8 cellular contexts compared by ENCODE assay signal in the genomic region with DNA sequence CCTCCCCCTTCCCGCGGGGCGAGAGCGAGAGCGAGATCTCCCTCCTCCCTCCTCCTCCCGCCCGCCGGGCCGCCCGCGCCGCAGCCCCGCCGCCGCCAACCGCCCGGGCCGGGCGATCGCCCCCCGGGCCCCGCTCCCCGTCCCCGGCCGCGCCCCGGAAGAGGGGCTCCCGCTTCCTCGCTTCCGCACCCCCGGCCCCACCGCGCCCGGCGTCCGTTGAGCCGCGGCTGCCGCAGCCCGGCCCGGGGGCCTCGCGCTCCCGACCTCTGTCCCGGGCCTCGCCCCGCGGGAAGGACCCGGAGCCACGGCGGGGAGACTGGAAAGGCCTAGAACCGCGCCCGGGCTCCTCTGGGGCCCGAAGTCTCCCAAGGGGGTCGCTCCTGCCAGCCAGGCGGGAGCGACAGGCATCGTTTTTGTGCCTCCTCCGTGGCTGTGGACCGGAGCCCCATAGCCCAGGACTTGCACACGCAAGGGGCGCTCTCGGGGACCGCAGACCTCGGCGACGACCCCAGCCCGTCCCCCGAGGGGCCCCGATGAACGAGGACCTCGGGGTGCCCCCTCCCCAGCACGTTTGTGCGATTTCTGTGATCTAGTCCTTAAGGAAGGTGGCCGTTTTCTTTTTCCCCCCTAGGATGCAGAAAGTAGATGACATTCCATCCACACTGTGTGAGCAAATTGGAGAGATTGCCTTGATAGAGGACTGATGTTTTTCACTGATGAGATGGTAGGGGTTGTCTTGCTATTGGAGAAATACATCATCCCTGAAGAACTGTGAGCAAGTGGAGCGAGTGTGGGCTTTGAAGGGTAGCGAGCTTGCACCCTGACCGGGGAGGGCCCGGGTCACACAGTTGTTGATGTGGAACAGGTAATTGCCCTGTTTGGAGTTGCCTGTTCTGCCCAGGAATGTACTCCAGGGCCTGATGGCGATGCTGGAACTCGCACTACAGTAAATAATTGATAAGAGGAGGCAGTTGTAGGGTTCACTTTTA. TPM values are rescaled to one million over a fixed set of nuclear protein-coding genes. Genes with fewer than 3 reads are reported as not detected.
A peak's percentile ranks its signal among the peaks of the same experiment; 100 is the strongest.
DNase-seq lines count a peak whose midpoint lies in the region; ATAC-seq and TF ChIP-seq lines count a peak whose summit lies in the region.

No MANE protein-coding gene starts in this region.

- DNase-seq in activated T-cell treated with anti-CD3 and anti-CD28 coated beads, Interleukin-2, amount 50 U/mL, for 24 hours, result peak; percentile 45
- no peak for DNase-seq in activated T-cell treated with anti-CD3 and anti-CD28 coated beads, Interleukin-2, amount 50 U/mL, for 1 hour
- DNase-seq in WTC11 (ENCODE audit: low spot score) (no peak), fibroblast of mammary gland (ENCODE audit: low read depth) (no peak), osteoblast (ENCODE audit: insufficient read length, low spot score, missing footprints) (peak; percentile 87), AG08395 (ENCODE audit: low spot score) (no peak), GDM1 (lab: John Stamatoyannopoulos, UW) (no peak)

- peak overlapping the region; percentile 90 for H3K4me2 ChIP-seq in osteoblast (ENCODE audit: insufficient read depth, low read length)

- peak; percentile 9 for ATAC-seq in HG03064 (IDR thresholded peaks at IDR 0.05; ENCODE audit: low read depth, unreplicated experiment)
- no peak for ATAC-seq in WTC11

- peak overlapping the region; percentile 91 for H3K4me3 Mint-ChIP-seq in activated T-cell treated with anti-CD3 and anti-CD28 coated beads, Interleukin-2, amount 50 U/mL, for 24 hours
- H3K4me3 Mint-ChIP-seq in WTC11, result peak overlapping the region; percentile 82

- H3K4me1 Mint-ChIP-seq in activated T-cell treated with anti-CD3 and anti-CD28 coated beads, Interleukin-2, amount 50 U/mL, for 24 hours (ENCODE audit: low read depth), result peaks cover 61% of the 10 kb centered on the region
- peaks cover 39% of the 10 kb centered on the region for H3K4me1 Mint-ChIP-seq in WTC11

- POLR2A ChIA-PET in WTC11 (lab: Charles Lee), result interaction anchor here (0.7 to 1.0 kb wide), 4 partner anchors 11 to 183 kb away, joined by 3 to 5 read pairs (median 3); no protein-coding TSS in a partner anchor

- peaks cover 29% of the 10 kb centered on the region for H3K4me1 ChIP-seq in osteoblast (ENCODE audit: insufficient read depth, low read length)

- H3K27ac ChIP-seq in osteoblast (ENCODE audit: low read depth, low read length), result peak overlapping the region; percentile 83

- H3K27me3 Mint-ChIP-seq in activated T-cell treated with anti-CD3 and anti-CD28 coated beads, Interleukin-2, amount 50 U/mL, for 24 hours, result no peaks in the 10 kb centered on the region
- H3K27me3 Mint-ChIP-seq in WTC11 (ENCODE audit: low read depth), result no peaks in the 10 kb centered on the region

- no peaks in the 10 kb centered on the region for H3K27me3 ChIP-seq in osteoblast (ENCODE audit: insufficient read depth, low read length)

- peak overlapping the region; percentile 99 for H3K27ac Mint-ChIP-seq in activated T-cell treated with anti-CD3 and anti-CD28 coated beads, Interleukin-2, amount 50 U/mL, for 24 hours
- peak overlapping the region; percentile 92 for H3K27ac Mint-ChIP-seq in WTC11

- H3K9me3 Mint-ChIP-seq in activated T-cell treated with anti-CD3 and anti-CD28 coated beads, Interleukin-2, amount 50 U/mL, for 24 hours, result no peaks in the 10 kb centered on the region
- no peaks in the 10 kb centered on the region for H3K9me3 Mint-ChIP-seq in WTC11

- H3K79me2 ChIP-seq in osteoblast (ENCODE audit: insufficient read depth, low read length), result peaks cover 52% of the 10 kb centered on the region

- H3K4me3 ChIP-seq in fibroblast of mammary gland (ENCODE audit: control insufficient read depth, low read depth, low read length) (peak overlapping the region; percentile 91), osteoblast (ENCODE audit: insufficient read depth, low read length) (peak overlapping the region; percentile 97)

- CTCF ChIA-PET in WTC11 (lab: Charles Lee), result interaction anchor here (0.5 to 1.4 kb wide), 4 partner anchors 57 to 173 kb away, joined by 3 to 8 read pairs (median 4); no protein-coding TSS in a partner anchor

- peaks cover 44% of the 10 kb centered on the region for H3K36me3 Mint-ChIP-seq in activated T-cell treated with anti-CD3 and anti-CD28 coated beads, Interleukin-2, amount 50 U/mL, for 24 hours (ENCODE audit: low read depth)
- H3K36me3 Mint-ChIP-seq in WTC11, result peaks cover 14% of the 10 kb centered on the region

- peaks cover 4% of the 10 kb centered on the region for H3K36me3 ChIP-seq in osteoblast (ENCODE audit: insufficient read depth, low read length)

- peak overlapping the region; percentile 5 for H2AFZ ChIP-seq in osteoblast (ENCODE audit: low read length)

- TF ChIP-seq CTCF in WTC11 (IDR thresholded peaks at IDR 0.05), result no peak
- no peak for TF ChIP-seq CTCF in fibroblast of mammary gland (conservative IDR thresholded peaks at IDR 0.05; ENCODE audit: control insufficient read depth, insufficient read depth, low read depth, low read length)
- peak; percentile 13 for TF ChIP-seq CTCF in osteoblast (IDR thresholded peaks at IDR 0.05; ENCODE audit: extremely low read depth, low read depth, low read length)

- H3K9me3 ChIP-seq in osteoblast (ENCODE audit: low read depth, low read length), result no peaks in the 10 kb centered on the region

- H4K20me1 ChIP-seq in osteoblast (ENCODE audit: insufficient read depth, low read length), result peaks cover 11% of the 10 kb centered on the region

TF ChIP-seq in WTC11, 78 proteins besides CTCF, POLR2A, EP300 and RAD21:
- TF ChIP-seq PRRX2 (CRISPR knock-in tag; IDR thresholded peaks at IDR 0.05) (no peak), SMAD3 (CRISPR knock-in tag; IDR thresholded peaks at IDR 0.05; ENCODE audit: borderline replicate concordance) (no peak), HMGXB4 (CRISPR knock-in tag; IDR thresholded peaks at IDR 0.05) (no peak), JUN (CRISPR knock-in tag; IDR thresholded peaks at IDR 0.05) (0 out of 2 replicates have a peak, but pooled peaks have one; percentile 21), CBFB (CRISPR knock-in tag; IDR thresholded peaks at IDR 0.05; ENCODE audit: low read depth) (no peak), TP53 (CRISPR knock-in tag; IDR thresholded peaks at IDR 0.05) (0 out of 2 replicates have a peak, but pooled peaks have one; percentile 29), KAT7 (CRISPR knock-in tag; IDR thresholded peaks at IDR 0.05; ENCODE audit: borderline replicate concordance) (peak; percentile 74; the same call in 1 of the 2 replicates), NR1H2 (CRISPR knock-in tag; IDR thresholded peaks at IDR 0.05) (no peak), MXD4 (CRISPR knock-in tag; IDR thresholded peaks at IDR 0.05; ENCODE audit: borderline replicate concordance) (no peak), SMAD4 (CRISPR knock-in tag; IDR thresholded peaks at IDR 0.05) (no peak), ZNF121 (CRISPR knock-in tag; IDR thresholded peaks at IDR 0.05) (no peak), NFYB (CRISPR knock-in tag; conservative IDR thresholded peaks at IDR 0.05; ENCODE audit: low read depth) (no peak), ZNF219 (CRISPR knock-in tag; IDR thresholded peaks at IDR 0.05; ENCODE audit: borderline replicate concordance) (no peak), GABPB1 (CRISPR knock-in tag; IDR thresholded peaks at IDR 0.05) (0 out of 2 replicates have a peak, but pooled peaks have one; percentile 15), GTF2I (CRISPR knock-in tag; conservative IDR thresholded peaks at IDR 0.05) (no peak), RELA (CRISPR knock-in tag; IDR thresholded peaks at IDR 0.05; ENCODE audit: borderline replicate concordance) (peak; percentile 51; the same call in 1 of the 2 replicates), PREB (CRISPR knock-in tag; IDR thresholded peaks at IDR 0.05; ENCODE audit: borderline replicate concordance) (no peak), SP1 (CRISPR knock-in tag; conservative IDR thresholded peaks at IDR 0.05) (no peak), JAZF1 (CRISPR knock-in tag; IDR thresholded peaks at IDR 0.05) (no peak)

RNA-seq across cellular contexts. Expression of gene BANP, which starts 0.6 kb away (rescaled TPM):
- total RNA-seq in WTC11 (2021) (29.1 to 34.5 TPM (median 33.3 TPM) in 3 replicates), osteoblast (20.3 and 23.5 TPM in 2 replicates)

RNA-seq across cellular contexts. Expression of gene CA5A, which starts 15.5 kb away (rescaled TPM):
- total RNA-seq in WTC11 (2021) (not detected in 3 replicates), osteoblast (not detected in 2 replicates)

Comparison
In these comparisons a context has a peak if more than half of its experiments do, and no peak if none do; other contexts are left out.
1. DNase-seq: peak in activated T-cell treated with anti-CD3 and anti-CD28 coated beads, Interleukin-2, amount 50 U/mL, for 24 hours (single experiment) and osteoblast (single experiment); none in activated T-cell treated with anti-CD3 and anti-CD28 coated beads, Interleukin-2, amount 50 U/mL, for 1 hour (single experiment), WTC11 (single experiment), fibroblast of mammary gland (single experiment), AG08395 (single experiment) and GDM1 (single experiment).